24 cellular contexts compared by ENCODE assay signal in genomic region chr3:71156062-71156665, GRCh38.
DNase-seq lines count a peak whose midpoint lies in the region; ATAC-seq and TF ChIP-seq lines count a peak whose summit lies in the region.
"Had no signal": no experiment of that assay in that cellular context is flagged by ENCODE, and none has a peak within 500 bp of the region (broad histone marks: within the 10 kb centered on the region; RNA-seq: fewer than 3 reads in every experiment).

No MANE protein-coding gene starts in this region.

- no peak overlapping the region for H3K4me3 ChIP-seq in Caco-2 (ENCODE audit: low read depth, low read length)
- H3K4me3 ChIP-seq in IMR-90 (ENCODE audit: insufficient read depth, low read depth, low read length), result no peak overlapping the region
- no peak overlapping the region for H3K4me3 ChIP-seq in ascending aorta
- no peak overlapping the region for H3K4me3 ChIP-seq in mesenchymal stem cell (ENCODE audit: insufficient read depth in 1 of 2, low read depth in 1 of 2, low read length in 2 of 2)
- H3K4me3 ChIP-seq: heart left ventricle, lower lobe of right lung, ovary, SJSA1, upper lobe of left lung had no signal

- H4K8ac ChIP-seq in IMR-90 (ENCODE audit: low read depth in 2 of 2, low read length in 2 of 2) (peak overlapping the region in 1 of 2 experiments; percentile 2; a peak in 1 of 4 replicates), mesenchymal stem cell (ENCODE audit: low read length) (no peak overlapping the region)

- no peaks in the 10 kb centered on the region for H3K27me3 Mint-ChIP-seq in Caco-2 (ENCODE audit: insufficient read depth, unreplicated experiment)

- H4K5ac ChIP-seq in IMR-90 (ENCODE audit: low read depth, low read length), result no peak overlapping the region

- H3K18ac ChIP-seq in IMR-90 (ENCODE audit: low read depth, low read length), result no peak overlapping the region
- H3K18ac ChIP-seq in mesenchymal stem cell (ENCODE audit: low read depth in 1 of 2, low read length in 2 of 2), result no peak overlapping the region

- H3K4me2 ChIP-seq in IMR-90 (ENCODE audit: low read depth, low read length), result no peak overlapping the region
- H3K4me2 ChIP-seq in mesenchymal stem cell (ENCODE audit: low read length, poor library complexity, severe bottlenecking), result no peak overlapping the region

- no TSS peak for BruUV-seq in Caco-2 (replicated peaks; lab: Mats Ljungman, UMichigan)
- no TSS peak for BruUV-seq in IMR-90 (replicated peaks; lab: Mats Ljungman, UMichigan)

- H2BK12ac ChIP-seq in mesenchymal stem cell (ENCODE audit: low read length in 2 of 2), result no peak overlapping the region

- in situ Hi-C loops in IMR-90 (cut with MboI; ENCODE audit: low sequenced_read_pairs), result no loop called here

- dilution Hi-C loops in IMR-90 (cut with HindIII; ENCODE audit: low sequenced_read_pairs, unreplicated experiment), result no loop called here

- no CpG with 5 or more reads among the region's 1 CpG for WGBS in IMR-90 (ENCODE audit: extremely low coverage in 2 of 2, insufficient read length in 1 of 2), 2 experiments
- 54% methylated on average over 1 of the region's 1 CpG for WGBS in mesenchymal stem cell

- peaks cover 6% of the 10 kb centered on the region; the same call in 1 of the 2 replicates for H3K9me1 ChIP-seq in IMR-90 (ENCODE audit: insufficient read depth, low read length)

- H2AK5ac ChIP-seq in IMR-90 (ENCODE audit: low read depth, low read length) (peak overlapping the region; percentile 17; the same call in 1 of the 2 replicates), mesenchymal stem cell (ENCODE audit: low read length, severe bottlenecking) (peak overlapping the region; percentile 46)

- H3K4me1 Mint-ChIP-seq in Caco-2 (ENCODE audit: low read depth, unreplicated experiment), result peaks cover 59% of the 10 kb centered on the region

- H3K9ac ChIP-seq in IMR-90 (ENCODE audit: low read depth, low read length) (no peak overlapping the region), mesenchymal stem cell (ENCODE audit: low read length) (no peak overlapping the region)

- no peaks in the 10 kb centered on the region for H4K20me1 ChIP-seq in IMR-90 (ENCODE audit: insufficient read depth, low read length)

- H3K14ac ChIP-seq in IMR-90 (replicated peaks; ENCODE audit: low read depth, low read length), result 0 out of 2 replicates have a peak overlapping the region, but pooled peaks have one; percentile 69
- H3K14ac ChIP-seq in mesenchymal stem cell (ENCODE audit: low read length in 2 of 2), result no peak overlapping the region

- H3K4ac ChIP-seq in IMR-90 (ENCODE audit: low read depth, low read length) (no peak overlapping the region), mesenchymal stem cell (ENCODE audit: low read depth in 1 of 2, low read length in 2 of 2) (peak overlapping the region in 1 of 2 experiments; percentile 10)

- H3K4me1 ChIP-seq in Caco-2 (peaks cover 79% of the 10 kb centered on the region), IMR-90 (ENCODE audit: control insufficient read depth, insufficient read depth, low read length) (peaks cover 8% of the 10 kb centered on the region), ascending aorta (peaks cover 3 to 13% of the 10 kb centered on the region in 2 donors), mesenchymal stem cell (ENCODE audit: control insufficient read depth, insufficient read depth, low read depth, low read length) (peaks cover 23% of the 10 kb centered on the region)

- H3K9me3 ChIP-seq in Caco-2 (0 out of 2 replicates have a peak, but pooled peaks cover 5% of the 10 kb centered on the region), IMR-90 (ENCODE audit: control insufficient read depth, insufficient read depth, low read length) (0 out of 2 replicates have a peak, but pooled peaks cover 1% of the 10 kb centered on the region), ascending aorta (peaks cover 0 to 2% of the 10 kb centered on the region in 2 donors), mesenchymal stem cell (ENCODE audit: control insufficient read depth, low read length) (peaks cover 7% of the 10 kb centered on the region)
- H3K9me3 ChIP-seq: ovary, SJSA1 had no signal

- POLR2A ChIA-PET in Caco-2 (lab: Charles Lee), result no interaction called here
- POLR2A ChIA-PET in IMR-90 (lab: Charles Lee; ENCODE audit: unreplicated experiment), result no interaction called here

- CTCF ChIA-PET in Caco-2 (lab: Charles Lee), result no interaction called here
- CTCF ChIA-PET in IMR-90 (lab: Yijun Ruan, JAX), result no interaction called here

- H4K91ac ChIP-seq in IMR-90 (ENCODE audit: insufficient read depth, low read depth, low read length) (no peak overlapping the region), mesenchymal stem cell (ENCODE audit: low read length) (no peak overlapping the region)

- no peak overlapping the region for H2BK15ac ChIP-seq in IMR-90 (ENCODE audit: low read depth, low read length)
- H2BK15ac ChIP-seq in mesenchymal stem cell (ENCODE audit: low read depth, poor library complexity, severe bottlenecking), result no peak overlapping the region

- peak overlapping the region; percentile 90 for H3K27ac Mint-ChIP-seq in Caco-2 (ENCODE audit: unreplicated experiment)

- H3K36me3 ChIP-seq in Caco-2 (ENCODE audit: control insufficient read depth, insufficient read depth, low read length) (no peaks in the 10 kb centered on the region), IMR-90 (ENCODE audit: control insufficient read depth, insufficient read depth, low read length) (no peaks in the 10 kb centered on the region), ascending aorta (no peaks in the 10 kb centered on the region), mesenchymal stem cell (ENCODE audit: control insufficient read depth in 1 of 2, insufficient read depth in 2 of 2, low read depth in 1 of 2, low read length in 2 of 2) (peaks cover 0 to 8% of the 10 kb centered on the region in 2 experiments)
- H3K36me3 ChIP-seq: heart left ventricle, lower lobe of right lung, ovary, SJSA1, upper lobe of left lung, WERI-Rb-1 had no signal

- ATAC-seq in IMR-90 (ENCODE audit: low read depth), result no peak
- no peak for ATAC-seq in HG03139 (IDR thresholded peaks at IDR 0.05; ENCODE audit: unreplicated experiment)
- ATAC-seq: heart left ventricle, lower lobe of right lung, sciatic nerve had no signal

- H3K27me3 ChIP-seq in Caco-2 (replicated peaks; ENCODE audit: control insufficient read depth, insufficient read depth, low read length) (no peaks in the 10 kb centered on the region), IMR-90 (ENCODE audit: control insufficient read depth, insufficient read depth, low read length) (no peaks in the 10 kb centered on the region), ascending aorta (no peaks in the 10 kb centered on the region), mesenchymal stem cell (ENCODE audit: control insufficient read depth in 1 of 2, insufficient read depth in 1 of 2, low read length in 2 of 2) (no peaks in the 10 kb centered on the region)
- H3K27me3 ChIP-seq: heart left ventricle, ovary, SJSA1, upper lobe of left lung had no signal

- H3K79me1 ChIP-seq in IMR-90 (ENCODE audit: low read depth in 1 of 2, low read length in 2 of 2), result peaks cover 23 to 27% of the 10 kb centered on the region in 2 experiments
- peaks cover 41% of the 10 kb centered on the region for H3K79me1 ChIP-seq in mesenchymal stem cell (replicated peaks; ENCODE audit: low read length, poor library complexity, severe bottlenecking)

- DNase-seq in Caco-2 (peak in 1 of 2 experiments; percentile 36), IMR-90 (no peak), ascending aorta (ENCODE audit: low spot score in 2 of 2) (no peak), mesenchymal stem cell (no peak), NCI-H2081 treated with DMSO at 0.1 percent for 48 hours (lab: John Stamatoyannopoulos, UW) (no peak), HCEC 1CT (no peak)
- no peak for DNase-seq in activated CD4-positive, alpha-beta T cell treated with anti-CD3 and anti-CD28 coated beads for 1 hour
- DNase-seq: activated effector memory CD4-positive, alpha-beta T cell treated with Interleukin-2 at 50 U/mL for 16 hours; aorta; effector CD4-positive, alpha-beta T cell; heart left ventricle; immature natural killer cell; lower lobe of right lung; NCI-H1105 treated with DMSO at 0.1 percent for 48 hours; NCI-H2107; NCI-H510A treated with DMSO at 0.1 percent for 48 hours; ovary; stimulated activated naive CD4-positive, alpha-beta T cell; T-helper 2 cell; upper lobe of left lung; WERI-Rb-1 had no signal

- H2AFZ ChIP-seq in IMR-90 (replicated peaks; ENCODE audit: low read length, poor library complexity) (no peak overlapping the region), mesenchymal stem cell (ENCODE audit: low read depth, low read length) (no peak overlapping the region)

- no peak overlapping the region for H2BK20ac ChIP-seq in IMR-90 (ENCODE audit: low read depth, low read length)

- H3K56ac ChIP-seq in IMR-90 (ENCODE audit: extremely low read depth, insufficient read depth, low read length), result no peak overlapping the region

- H3K9me3 Mint-ChIP-seq in Caco-2 (ENCODE audit: unreplicated experiment), result peaks cover 4% of the 10 kb centered on the region
- H3K9me3 Mint-ChIP-seq: immature natural killer cell had no signal

- TF ChIP-seq RAD21 in IMR-90 (IDR thresholded peaks at IDR 0.05; ENCODE audit: low read length), result no peak

- H2BK120ac ChIP-seq in IMR-90 (ENCODE audit: low read depth, low read length) (no peak overlapping the region), mesenchymal stem cell (ENCODE audit: low read depth, low read length) (no peak overlapping the region)

- no peak overlapping the region for H3K23ac ChIP-seq in IMR-90 (ENCODE audit: low read depth, low read length)
- H3K23ac ChIP-seq in mesenchymal stem cell (ENCODE audit: low read length in 2 of 2), result no peak overlapping the region

- no peak overlapping the region for H2AK9ac ChIP-seq in IMR-90 (replicated peaks; ENCODE audit: low read depth, low read length, poor library complexity)

- peak overlapping the region; percentile 8 for H3K4me3 Mint-ChIP-seq in Caco-2 (ENCODE audit: unreplicated experiment)
- H3K4me3 Mint-ChIP-seq: immature natural killer cell had no signal

- H3K27ac ChIP-seq in IMR-90 (ENCODE audit: insufficient read depth, low read length) (no peak overlapping the region), ascending aorta (peak overlapping the region; percentile 59 to 62), mesenchymal stem cell (ENCODE audit: low read length, poor library complexity, severe bottlenecking) (no peak overlapping the region)
- H3K27ac ChIP-seq: heart left ventricle, lower lobe of right lung, ovary, SJSA1, upper lobe of left lung, WERI-Rb-1 had no signal

- no peak for TF ChIP-seq POLR2A in IMR-90 (IDR thresholded peaks at IDR 0.05; ENCODE audit: low read depth, low read length)

- H2BK5ac ChIP-seq in IMR-90 (ENCODE audit: low read depth, low read length, poor library complexity, severe bottlenecking), result no peak overlapping the region
- H2BK5ac ChIP-seq in mesenchymal stem cell (ENCODE audit: low read depth, low read length, poor library complexity, severe bottlenecking), result no peak overlapping the region

- H3K36me3 Mint-ChIP-seq in Caco-2 (ENCODE audit: insufficient read depth, unreplicated experiment), result peaks cover 4% of the 10 kb centered on the region

- intact Hi-C loops in Caco-2 (cut with micrococcal nuclease; ENCODE audit: unreplicated experiment), result no loop called here
- intact Hi-C loops in IMR-90 (cut with micrococcal nuclease), result no loop called here
- intact Hi-C loops in ascending aorta (cut with DNase I), result no loop called here

- TF ChIP-seq CTCF in Caco-2 (IDR thresholded peaks at IDR 0.05; ENCODE audit: insufficient read depth in 1 of 2, low read depth in 1 of 2, low read length in 1 of 2, severe bottlenecking in 1 of 2, unreplicated experiment in 1 of 2) (no peak), IMR-90 (conservative IDR thresholded peaks at IDR 0.05; ENCODE audit: low read depth, low read length) (no peak), ascending aorta (IDR thresholded peaks at IDR 0.05) (no peak)

Comparison
In these comparisons a context has a peak if more than half of its experiments do, and no peak if none do; other contexts are left out.
1. H3K27ac ChIP-seq: peak in ascending aorta (2 of 2); none in IMR-90 (single experiment) and mesenchymal stem cell (single experiment).